Comparison of ENCODE assay signal across 1 cellular context in genomic region chr19:18557474-18558201, GRCh38.
TF ChIP-seq lines count a peak whose summit lies in the region.

A gene with protein sequence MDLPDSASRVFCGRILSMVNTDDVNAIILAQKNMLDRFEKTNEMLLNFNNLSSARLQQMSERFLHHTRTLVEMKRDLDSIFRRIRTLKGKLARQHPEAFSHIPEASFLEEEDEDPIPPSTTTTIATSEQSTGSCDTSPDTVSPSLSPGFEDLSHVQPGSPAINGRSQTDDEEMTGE (plus strand): TSS chr19:18557870. CDS start chr19:18562057, 4,187 bp downstream.

TF ChIP-seq in HepG2, 621 proteins besides CTCF, POLR2A, EP300 and RAD21 (continued from another document and continues in another):
- TF ChIP-seq, protein P1, sequence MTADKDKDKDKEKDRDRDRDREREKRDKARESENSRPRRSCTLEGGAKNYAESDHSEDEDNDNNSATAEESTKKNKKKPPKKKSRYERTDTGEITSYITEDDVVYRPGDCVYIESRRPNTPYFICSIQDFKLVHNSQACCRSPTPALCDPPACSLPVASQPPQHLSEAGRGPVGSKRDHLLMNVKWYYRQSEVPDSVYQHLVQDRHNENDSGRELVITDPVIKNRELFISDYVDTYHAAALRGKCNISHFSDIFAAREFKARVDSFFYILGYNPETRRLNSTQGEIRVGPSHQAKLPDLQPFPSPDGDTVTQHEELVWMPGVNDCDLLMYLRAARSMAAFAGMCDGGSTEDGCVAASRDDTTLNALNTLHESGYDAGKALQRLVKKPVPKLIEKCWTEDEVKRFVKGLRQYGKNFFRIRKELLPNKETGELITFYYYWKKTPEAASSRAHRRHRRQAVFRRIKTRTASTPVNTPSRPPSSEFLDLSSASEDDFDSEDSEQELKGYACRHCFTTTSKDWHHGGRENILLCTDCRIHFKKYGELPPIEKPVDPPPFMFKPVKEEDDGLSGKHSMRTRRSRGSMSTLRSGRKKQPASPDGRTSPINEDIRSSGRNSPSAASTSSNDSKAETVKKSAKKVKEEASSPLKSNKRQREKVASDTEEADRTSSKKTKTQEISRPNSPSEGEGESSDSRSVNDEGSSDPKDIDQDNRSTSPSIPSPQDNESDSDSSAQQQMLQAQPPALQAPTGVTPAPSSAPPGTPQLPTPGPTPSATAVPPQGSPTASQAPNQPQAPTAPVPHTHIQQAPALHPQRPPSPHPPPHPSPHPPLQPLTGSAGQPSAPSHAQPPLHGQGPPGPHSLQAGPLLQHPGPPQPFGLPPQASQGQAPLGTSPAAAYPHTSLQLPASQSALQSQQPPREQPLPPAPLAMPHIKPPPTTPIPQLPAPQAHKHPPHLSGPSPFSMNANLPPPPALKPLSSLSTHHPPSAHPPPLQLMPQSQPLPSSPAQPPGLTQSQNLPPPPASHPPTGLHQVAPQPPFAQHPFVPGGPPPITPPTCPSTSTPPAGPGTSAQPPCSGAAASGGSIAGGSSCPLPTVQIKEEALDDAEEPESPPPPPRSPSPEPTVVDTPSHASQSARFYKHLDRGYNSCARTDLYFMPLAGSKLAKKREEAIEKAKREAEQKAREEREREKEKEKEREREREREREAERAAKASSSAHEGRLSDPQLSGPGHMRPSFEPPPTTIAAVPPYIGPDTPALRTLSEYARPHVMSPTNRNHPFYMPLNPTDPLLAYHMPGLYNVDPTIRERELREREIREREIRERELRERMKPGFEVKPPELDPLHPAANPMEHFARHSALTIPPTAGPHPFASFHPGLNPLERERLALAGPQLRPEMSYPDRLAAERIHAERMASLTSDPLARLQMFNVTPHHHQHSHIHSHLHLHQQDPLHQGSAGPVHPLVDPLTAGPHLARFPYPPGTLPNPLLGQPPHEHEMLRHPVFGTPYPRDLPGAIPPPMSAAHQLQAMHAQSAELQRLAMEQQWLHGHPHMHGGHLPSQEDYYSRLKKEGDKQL (CRISPR knock-in tag; IDR thresholded peaks at IDR 0.05; ENCODE audit: low read depth), result no peak
- TF ChIP-seq XBP1 (CRISPR knock-in tag; IDR thresholded peaks at IDR 0.05) (no peak), CEBPB (IDR thresholded peaks at IDR 0.05; ENCODE audit: borderline replicate concordance, low read depth, low read length) (no peak), ADNP (CRISPR knock-in tag; IDR thresholded peaks at IDR 0.05) (peak; percentile 100), ATM (IDR thresholded peaks at IDR 0.05; ENCODE audit: borderline replicate concordance) (no peak), ZNF501 (CRISPR knock-in tag; IDR thresholded peaks at IDR 0.05) (peak; percentile 93), THAP9 (CRISPR knock-in tag; IDR thresholded peaks at IDR 0.05; ENCODE audit: borderline replicate concordance) (no peak), IKZF4 (CRISPR knock-in tag; IDR thresholded peaks at IDR 0.05; ENCODE audit: borderline replicate concordance, low read depth, not compliant biosample characterization) (peak; percentile 63), ZNF552 (CRISPR knock-in tag; IDR thresholded peaks at IDR 0.05; ENCODE audit: borderline replicate concordance) (no peak), ZNF83 (CRISPR knock-in tag; IDR thresholded peaks at IDR 0.05; ENCODE audit: borderline replicate concordance) (peak; percentile 20; the same call in 1 of the 2 replicates), ZNF780A (CRISPR knock-in tag; IDR thresholded peaks at IDR 0.05) (no peak), ZFYVE20 (CRISPR knock-in tag; IDR thresholded peaks at IDR 0.05; ENCODE audit: borderline replicate concordance, low read depth) (no peak), ZNF674 (CRISPR knock-in tag; IDR thresholded peaks at IDR 0.05; ENCODE audit: low read depth) (no peak), FLYWCH1 (CRISPR knock-in tag; IDR thresholded peaks at IDR 0.05) (no peak), GFI1 (CRISPR knock-in tag; IDR thresholded peaks at IDR 0.05; ENCODE audit: borderline replicate concordance) (no peak), ZNF598 (CRISPR knock-in tag; IDR thresholded peaks at IDR 0.05; ENCODE audit: borderline replicate concordance) (0 out of 2 replicates have a peak, but pooled peaks have one; percentile 24), PAWR (CRISPR knock-in tag; IDR thresholded peaks at IDR 0.05; ENCODE audit: borderline replicate concordance) (no peak), ZMYM2 (CRISPR knock-in tag; IDR thresholded peaks at IDR 0.05) (peak; percentile 95), FIP1L1 (IDR thresholded peaks at IDR 0.05; ENCODE audit: borderline replicate concordance, insufficient read depth, low read depth, low read length) (no peak), ZBTB7A (CRISPR knock-in tag; IDR thresholded peaks at IDR 0.05) (0 out of 2 replicates have a peak, but pooled peaks have one; percentile 24), DNMT1 (CRISPR knock-in tag; IDR thresholded peaks at IDR 0.05) (no peak), ZNF878 (CRISPR knock-in tag; IDR thresholded peaks at IDR 0.05) (peak; percentile 69; the same call in 1 of the 2 replicates), ZNF574 (CRISPR knock-in tag; IDR thresholded peaks at IDR 0.05) (peak; percentile 74), U2AF2 (IDR thresholded peaks at IDR 0.05; ENCODE audit: low read depth, low read length) (no peak), ZFP62 (CRISPR knock-in tag; IDR thresholded peaks at IDR 0.05) (no peak), ZSCAN30 (CRISPR knock-in tag; IDR thresholded peaks at IDR 0.05) (no peak), U2AF1 (optimal IDR thresholded peaks at IDR 0.05; ENCODE audit: low read depth, low read length) (no peak), SP2 (CRISPR knock-in tag; IDR thresholded peaks at IDR 0.05) (peak; percentile 72), ELF3 (CRISPR knock-in tag; IDR thresholded peaks at IDR 0.05) (peak; percentile 76; the same call in 1 of the 2 replicates), ZNF33B (CRISPR knock-in tag; IDR thresholded peaks at IDR 0.05) (no peak), FOSL1 (CRISPR knock-in tag; IDR thresholded peaks at IDR 0.05; ENCODE audit: borderline replicate concordance) (no peak), HIVEP1 (CRISPR knock-in tag; IDR thresholded peaks at IDR 0.05) (no peak), RFXANK (CRISPR knock-in tag; IDR thresholded peaks at IDR 0.05) (peak; percentile 48; the same call in 1 of the 2 replicates), ZNF660 (CRISPR knock-in tag; IDR thresholded peaks at IDR 0.05; ENCODE audit: borderline replicate concordance, low read depth) (no peak), ZNF253 (CRISPR knock-in tag; IDR thresholded peaks at IDR 0.05; ENCODE audit: borderline replicate concordance) (no peak), MAX (IDR thresholded peaks at IDR 0.05) (peak; percentile 90), ZNF367 (CRISPR knock-in tag; IDR thresholded peaks at IDR 0.05; ENCODE audit: borderline replicate concordance) (no peak), ATF7-NPFF (CRISPR knock-in tag; IDR thresholded peaks at IDR 0.05; ENCODE audit: low read depth) (no peak), ELF4 (CRISPR knock-in tag; IDR thresholded peaks at IDR 0.05; ENCODE audit: borderline replicate concordance) (no peak), ZNF230 (CRISPR knock-in tag; IDR thresholded peaks at IDR 0.05) (no peak), ZHX2 (IDR thresholded peaks at IDR 0.05; ENCODE audit: low read depth) (peak; percentile 83; the same call in 1 of the 2 replicates), ZHX2 (CRISPR knock-in tag; IDR thresholded peaks at IDR 0.05; ENCODE audit: borderline replicate concordance) (no peak), ZNF460 (CRISPR knock-in tag; IDR thresholded peaks at IDR 0.05; ENCODE audit: borderline replicate concordance) (no peak), JARID2 (CRISPR knock-in tag; IDR thresholded peaks at IDR 0.05; ENCODE audit: insufficient replicate concordance) (no peak), HNRNPLL (IDR thresholded peaks at IDR 0.05; ENCODE audit: low read depth, low read length, poor library complexity, severe bottlenecking) (peak; percentile 86), NAIF1 (CRISPR knock-in tag; IDR thresholded peaks at IDR 0.05; ENCODE audit: borderline replicate concordance) (no peak), ONECUT2 (CRISPR knock-in tag; IDR thresholded peaks at IDR 0.05) (no peak), ZNF101 (CRISPR knock-in tag; IDR thresholded peaks at IDR 0.05; ENCODE audit: borderline replicate concordance, low read depth) (no peak), CHD2 (IDR thresholded peaks at IDR 0.05; ENCODE audit: low read depth, low read length) (no peak), ZNF619 (CRISPR knock-in tag; IDR thresholded peaks at IDR 0.05) (no peak)
- TF ChIP-seq, protein P2, sequence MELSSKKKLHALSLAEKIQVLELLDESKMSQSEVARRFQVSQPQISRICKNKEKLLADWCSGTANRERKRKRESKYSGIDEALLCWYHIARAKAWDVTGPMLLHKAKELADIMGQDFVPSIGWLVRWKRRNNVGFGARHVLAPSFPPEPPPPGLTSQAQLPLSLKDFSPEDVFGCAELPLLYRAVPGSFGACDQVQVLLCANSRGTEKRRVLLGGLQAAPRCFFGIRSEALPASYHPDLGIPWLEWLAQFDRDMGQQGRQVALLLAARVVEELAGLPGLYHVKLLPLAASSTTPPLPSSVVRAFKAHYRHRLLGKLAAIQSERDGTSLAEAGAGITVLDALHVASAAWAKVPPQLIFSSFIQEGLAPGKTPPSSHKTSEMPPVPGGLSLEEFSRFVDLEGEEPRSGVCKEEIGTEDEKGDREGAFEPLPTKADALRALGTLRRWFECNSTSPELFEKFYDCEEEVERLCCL (CRISPR knock-in tag; IDR thresholded peaks at IDR 0.05; ENCODE audit: borderline replicate concordance), result no peak; the same call in 1 of the 2 replicates
